In genomic region chr15:78090422-78090821, GRCh38 we compare ENCODE assay signal across 2 cellular contexts.
A peak's percentile ranks its signal among the peaks of the same experiment; 100 is the strongest.
TF ChIP-seq lines count a peak whose summit lies in the region.

No MANE protein-coding gene starts in this region.

TF ChIP-seq in IMR-90, 13 proteins besides CTCF, POLR2A, EP300 and RAD21:
- no peak for TF ChIP-seq MAZ (IDR thresholded peaks at IDR 0.05; ENCODE audit: borderline replicate concordance, low read depth, low read length)
- peak; percentile 42; the same call in 1 of the 2 replicates for TF ChIP-seq CEBPB (IDR thresholded peaks at IDR 0.05; ENCODE audit: low read depth, low read length)
- TF ChIP-seq BHLHE40 (IDR thresholded peaks at IDR 0.05; ENCODE audit: low read depth, low read length) = no peak
- TF ChIP-seq MXI1 (IDR thresholded peaks at IDR 0.05; ENCODE audit: borderline replicate concordance, low read depth, low read length) = no peak
TF ChIP-seq in IMR-90: peak in this region for 1.

TF ChIP-seq in K562, 482 proteins besides CTCF, POLR2A, EP300 and RAD21:
- TF ChIP-seq TRIM24 (IDR thresholded peaks at IDR 0.05) (peak in 1 of 2 experiments; percentile 44; a peak in 1 of 4 replicates), CEBPB (tag; IDR thresholded peaks at IDR 0.05) (peak; percentile 36; the same call in 1 of the 2 replicates), POLR2G (IDR thresholded peaks at IDR 0.05; ENCODE audit: low read depth, low read length) (no peak), CEBPG (CRISPR knock-in tag; IDR thresholded peaks at IDR 0.05) (no peak), CEBPG (tag; conservative IDR thresholded peaks at IDR 0.05 in 1 of 2, IDR thresholded peaks at IDR 0.05 in 1 of 2) (peak; percentile 62 to 64)
- TF ChIP-seq, protein P1, sequence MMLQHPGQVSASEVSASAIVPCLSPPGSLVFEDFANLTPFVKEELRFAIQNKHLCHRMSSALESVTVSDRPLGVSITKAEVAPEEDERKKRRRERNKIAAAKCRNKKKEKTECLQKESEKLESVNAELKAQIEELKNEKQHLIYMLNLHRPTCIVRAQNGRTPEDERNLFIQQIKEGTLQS (IDR thresholded peaks at IDR 0.05) = peak; percentile 76
- TF ChIP-seq, protein P1 (CRISPR knock-in tag; conservative IDR thresholded peaks at IDR 0.05) = no peak
